Comparison of ENCODE assay signal across 1 cellular context in the genomic region with DNA sequence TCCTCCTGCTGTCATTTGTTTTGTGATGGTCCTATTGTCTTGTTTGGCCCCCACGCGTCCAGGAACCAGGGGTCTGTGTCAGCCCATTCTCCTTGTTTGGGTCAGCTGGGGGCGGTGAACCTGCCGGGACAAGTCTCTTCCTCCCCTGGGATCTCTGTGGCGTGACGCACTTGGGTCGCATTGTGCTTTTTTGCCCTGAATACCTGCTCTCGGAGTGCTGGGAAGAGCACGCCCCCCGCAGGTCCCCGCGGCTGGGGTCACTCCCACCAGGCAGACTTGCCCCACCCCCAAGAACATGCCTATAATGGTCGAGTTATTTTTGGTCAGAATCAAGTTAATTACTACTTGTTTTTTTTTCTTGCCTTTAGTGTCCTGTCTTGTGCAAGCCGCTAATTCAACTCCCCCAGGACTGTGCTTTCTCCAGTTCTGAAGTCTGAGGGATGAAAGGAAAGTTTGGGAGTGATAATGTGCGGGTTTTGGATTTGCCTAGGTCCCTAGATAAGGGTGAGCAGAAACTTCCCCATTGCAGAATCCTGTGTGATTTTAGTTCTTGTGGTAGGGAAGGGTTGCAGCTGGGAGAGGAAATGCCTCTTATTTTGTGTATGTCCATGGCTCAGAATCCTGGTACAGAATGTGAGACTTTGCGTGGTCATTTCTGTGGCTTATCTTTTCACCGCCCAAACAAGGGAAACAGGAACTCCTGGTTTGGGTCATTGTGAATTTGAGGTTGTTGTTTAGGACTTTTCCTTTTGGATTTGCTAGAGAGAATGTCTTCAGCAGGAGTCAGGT.
TF ChIP-seq lines count a peak whose summit lies in the region.

No MANE protein-coding gene starts in this region.

TF ChIP-seq in IMR-90, 13 proteins besides CTCF, POLR2A, EP300 and RAD21 (continued from another document):
- TF ChIP-seq USF2 (IDR thresholded peaks at IDR 0.05; ENCODE audit: low read depth, low read length): no peak
- TF ChIP-seq RCOR1 (IDR thresholded peaks at IDR 0.05; ENCODE audit: insufficient replicate concordance, low read length): no peak
- TF ChIP-seq MAFK (IDR thresholded peaks at IDR 0.05; ENCODE audit: low read depth, low read length): no peak
- TF ChIP-seq CEBPB (IDR thresholded peaks at IDR 0.05; ENCODE audit: low read depth, low read length): no peak
- no peak for TF ChIP-seq MAZ (IDR thresholded peaks at IDR 0.05; ENCODE audit: borderline replicate concordance, low read depth, low read length)
- no peak for TF ChIP-seq RFX5 (IDR thresholded peaks at IDR 0.05; ENCODE audit: low read depth, low read length)
